1 cellular context compared by ENCODE assay signal in genomic region chr7:133081605-133082389, GRCh38.
TF ChIP-seq lines count a peak whose summit lies in the region.

TSS of gene CHCHD3 (minus strand) at chr7:133082090. CDS start at chr7:133081937, 153 bp downstream.

TF ChIP-seq in HEK293, 187 proteins besides CTCF, POLR2A, EP300 and RAD21 (continued from another document):
- TF ChIP-seq MZF1 (tag by site-specific recombination; IDR thresholded peaks at IDR 0.05; ENCODE audit: borderline replicate concordance) (no peak), ZNF133 (tag by site-specific recombination; IDR thresholded peaks at IDR 0.05) (no peak), KLF10 (tag by site-specific recombination; IDR thresholded peaks at IDR 0.05) (no peak), ZNF266 (tag by site-specific recombination; IDR thresholded peaks at IDR 0.05; ENCODE audit: low read depth) (no peak), ZSCAN30 (tag by site-specific recombination; IDR thresholded peaks at IDR 0.05) (peak; percentile 78), ZNF157 (tag by site-specific recombination; IDR thresholded peaks at IDR 0.05) (no peak), ZNF629 (tag by site-specific recombination; IDR thresholded peaks at IDR 0.05) (peak; percentile 32; the same call in 1 of the 2 replicates), ZNF692 (tag by site-specific recombination; IDR thresholded peaks at IDR 0.05) (peak; percentile 85), ZNF544 (tag by site-specific recombination; IDR thresholded peaks at IDR 0.05) (no peak), ZNF777 (tag by site-specific recombination; IDR thresholded peaks at IDR 0.05; ENCODE audit: borderline replicate concordance) (no peak; the same call in 1 of the 2 replicates), ZBTB49 (tag by site-specific recombination; IDR thresholded peaks at IDR 0.05; ENCODE audit: low read depth) (no peak), GFI1B (tag by site-specific recombination; IDR thresholded peaks at IDR 0.05) (no peak), ZNF529 (tag by site-specific recombination; IDR thresholded peaks at IDR 0.05; ENCODE audit: insufficient replicate concordance) (no peak), MYNN (tag by site-specific recombination; IDR thresholded peaks at IDR 0.05; ENCODE audit: borderline replicate concordance) (no peak), HIC1 (tag by site-specific recombination; IDR thresholded peaks at IDR 0.05) (peak; percentile 90), ZNF645 (tag by site-specific recombination; IDR thresholded peaks at IDR 0.05) (no peak), ZNF510 (tag by site-specific recombination; IDR thresholded peaks at IDR 0.05; ENCODE audit: insufficient replicate concordance) (no peak), KLF16 (tag by site-specific recombination; IDR thresholded peaks at IDR 0.05) (0 out of 2 replicates have a peak, but pooled peaks have one; percentile 34), ZNF561 (tag by site-specific recombination; IDR thresholded peaks at IDR 0.05; ENCODE audit: borderline replicate concordance) (peak; percentile 97), ZSCAN18 (tag by site-specific recombination; IDR thresholded peaks at IDR 0.05) (no peak), YY2 (tag by site-specific recombination; IDR thresholded peaks at IDR 0.05) (no peak), ZNF140 (tag by site-specific recombination; IDR thresholded peaks at IDR 0.05) (no peak), ZBTB17 (tag by site-specific recombination; IDR thresholded peaks at IDR 0.05) (peak; percentile 63), HOXD13 (CRISPR knock-in tag; IDR thresholded peaks at IDR 0.05; ENCODE audit: borderline replicate concordance) (no peak), ZNF362 (tag by site-specific recombination; IDR thresholded peaks at IDR 0.05) (no peak), EGR2 (tag by site-specific recombination; IDR thresholded peaks at IDR 0.05; ENCODE audit: low read depth) (peak; percentile 20; the same call in 1 of the 2 replicates), ZNF704 (tag by site-specific recombination; IDR thresholded peaks at IDR 0.05) (no peak), ZNF501 (tag by site-specific recombination; IDR thresholded peaks at IDR 0.05) (peak; percentile 98), ZFP69B (tag by site-specific recombination; IDR thresholded peaks at IDR 0.05) (peak; percentile 69; the same call in 1 of the 2 replicates), ZNF610 (tag by site-specific recombination; IDR thresholded peaks at IDR 0.05; ENCODE audit: borderline replicate concordance) (peak; percentile 73; the same call in 1 of the 2 replicates), OSR2 (tag by site-specific recombination; IDR thresholded peaks at IDR 0.05) (0 out of 2 replicates have a peak, but pooled peaks have one; percentile 26), ZNF114 (tag by site-specific recombination; IDR thresholded peaks at IDR 0.05) (no peak), FEZF1 (tag by site-specific recombination; IDR thresholded peaks at IDR 0.05) (no peak), PBX3 (CRISPR knock-in tag; IDR thresholded peaks at IDR 0.05) (no peak), ZBTB8A (tag by site-specific recombination; IDR thresholded peaks at IDR 0.05) (peak; percentile 97), ZNF324 (tag by site-specific recombination; IDR thresholded peaks at IDR 0.05) (no peak), ZNF558 (tag by site-specific recombination; IDR thresholded peaks at IDR 0.05) (no peak), ELK4 (IDR thresholded peaks at IDR 0.05; ENCODE audit: borderline replicate concordance, low read depth, low read length) (no peak), ZBTB7A (tag by site-specific recombination; IDR thresholded peaks at IDR 0.05; ENCODE audit: low read depth) (peak; percentile 98)
TF ChIP-seq in HEK293: peak in this region for 60.
